Comparison of ENCODE assay signal across 1 cellular context in the genomic region with DNA sequence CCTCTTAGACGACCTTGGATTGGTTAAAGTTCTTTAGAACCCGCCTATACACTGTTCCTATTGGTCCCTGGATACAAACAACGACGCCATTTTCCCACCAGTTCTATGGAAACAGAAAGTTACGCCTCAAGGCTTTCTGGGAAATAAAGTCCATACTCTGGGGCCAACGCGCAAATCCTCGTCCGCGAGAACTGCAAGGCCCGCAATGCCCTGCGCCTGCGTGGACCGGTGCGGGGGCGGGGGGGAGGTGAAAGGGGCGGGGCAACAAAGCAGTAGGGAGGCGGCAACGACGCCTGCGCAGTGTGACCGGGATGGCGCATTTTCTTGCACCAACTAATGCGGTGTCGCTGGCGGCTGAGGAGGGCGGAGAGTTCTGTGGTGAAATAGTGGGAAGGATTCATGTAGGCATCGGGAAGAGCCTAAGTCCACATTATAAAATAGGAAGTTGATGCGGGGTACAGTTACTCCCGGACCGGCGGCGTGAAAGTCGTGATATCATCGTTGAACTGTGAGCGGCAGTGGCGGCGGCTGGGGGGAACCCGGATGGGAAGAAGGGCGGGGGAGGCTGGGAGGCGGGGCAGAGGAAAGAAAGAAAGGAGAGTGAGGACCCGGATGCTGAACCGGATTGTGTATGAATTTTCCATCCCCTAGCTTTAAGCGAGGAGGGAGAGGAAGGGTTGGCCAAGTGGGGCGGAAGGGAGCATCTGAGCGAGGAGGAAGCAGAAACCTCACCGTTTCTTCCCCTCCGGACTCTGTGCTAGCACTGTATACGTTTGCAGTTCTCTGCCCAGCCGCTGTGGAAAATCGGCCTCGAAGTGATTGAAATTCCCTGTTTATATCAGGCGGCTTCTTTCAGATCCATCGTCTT.
TF ChIP-seq lines count a peak whose summit lies in the region.

A gene (plus strand): TSS at position 300 of the 868 bp plus-strand sequence. CDS start 6,695 bp downstream, outside the sequence.

TF ChIP-seq in HepG2, 621 proteins besides CTCF, POLR2A, EP300 and RAD21 (continued from another document and continues in another):
- no peak for TF ChIP-seq ZMAT3 (CRISPR knock-in tag; conservative IDR thresholded peaks at IDR 0.05)
- peak; percentile 10; the same call in 1 of the 2 replicates for TF ChIP-seq FOSL2 (CRISPR knock-in tag; IDR thresholded peaks at IDR 0.05)
- TF ChIP-seq SOX6 (IDR thresholded peaks at IDR 0.05), result no peak
- TF ChIP-seq SOX6 (CRISPR knock-in tag; IDR thresholded peaks at IDR 0.05), result peak; percentile 39; the same call in 1 of the 2 replicates
- TF ChIP-seq ZNF263 (CRISPR knock-in tag; IDR thresholded peaks at IDR 0.05), result peak; percentile 58; the same call in 1 of the 2 replicates
- no peak for TF ChIP-seq ZSCAN22 (CRISPR knock-in tag; IDR thresholded peaks at IDR 0.05)
- no peak for TF ChIP-seq KLF9 (CRISPR knock-in tag; IDR thresholded peaks at IDR 0.05; ENCODE audit: low read depth)
- no peak for TF ChIP-seq ZNF703 (CRISPR knock-in tag; IDR thresholded peaks at IDR 0.05; ENCODE audit: borderline replicate concordance)
- no peak for TF ChIP-seq NONO (IDR thresholded peaks at IDR 0.05)
- peak; percentile 49; the same call in 1 of the 2 replicates for TF ChIP-seq NONO (CRISPR knock-in tag; conservative IDR thresholded peaks at IDR 0.05)
- TF ChIP-seq, protein P1, sequence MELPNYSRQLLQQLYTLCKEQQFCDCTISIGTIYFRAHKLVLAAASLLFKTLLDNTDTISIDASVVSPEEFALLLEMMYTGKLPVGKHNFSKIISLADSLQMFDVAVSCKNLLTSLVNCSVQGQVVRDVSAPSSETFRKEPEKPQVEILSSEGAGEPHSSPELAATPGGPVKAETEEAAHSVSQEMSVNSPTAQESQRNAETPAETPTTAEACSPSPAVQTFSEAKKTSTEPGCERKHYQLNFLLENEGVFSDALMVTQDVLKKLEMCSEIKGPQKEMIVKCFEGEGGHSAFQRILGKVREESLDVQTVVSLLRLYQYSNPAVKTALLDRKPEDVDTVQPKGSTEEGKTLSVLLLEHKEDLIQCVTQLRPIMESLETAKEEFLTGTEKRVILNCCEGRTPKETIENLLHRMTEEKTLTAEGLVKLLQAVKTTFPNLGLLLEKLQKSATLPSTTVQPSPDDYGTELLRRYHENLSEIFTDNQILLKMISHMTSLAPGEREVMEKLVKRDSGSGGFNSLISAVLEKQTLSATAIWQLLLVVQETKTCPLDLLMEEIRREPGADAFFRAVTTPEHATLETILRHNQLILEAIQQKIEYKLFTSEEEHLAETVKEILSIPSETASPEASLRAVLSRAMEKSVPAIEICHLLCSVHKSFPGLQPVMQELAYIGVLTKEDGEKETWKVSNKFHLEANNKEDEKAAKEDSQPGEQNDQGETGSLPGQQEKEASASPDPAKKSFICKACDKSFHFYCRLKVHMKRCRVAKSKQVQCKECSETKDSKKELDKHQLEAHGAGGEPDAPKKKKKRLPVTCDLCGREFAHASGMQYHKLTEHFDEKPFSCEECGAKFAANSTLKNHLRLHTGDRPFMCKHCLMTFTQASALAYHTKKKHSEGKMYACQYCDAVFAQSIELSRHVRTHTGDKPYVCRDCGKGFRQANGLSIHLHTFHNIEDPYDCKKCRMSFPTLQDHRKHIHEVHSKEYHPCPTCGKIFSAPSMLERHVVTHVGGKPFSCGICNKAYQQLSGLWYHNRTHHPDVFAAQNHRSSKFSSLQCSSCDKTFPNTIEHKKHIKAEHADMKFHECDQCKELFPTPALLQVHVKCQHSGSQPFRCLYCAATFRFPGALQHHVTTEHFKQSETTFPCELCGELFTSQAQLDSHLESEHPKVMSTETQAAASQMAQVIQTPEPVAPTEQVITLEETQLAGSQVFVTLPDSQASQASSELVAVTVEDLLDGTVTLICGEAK (IDR thresholded peaks at IDR 0.05), result 0 out of 2 replicates have a peak, but pooled peaks have one; percentile 22
- TF ChIP-seq, protein P1 (CRISPR knock-in tag; IDR thresholded peaks at IDR 0.05), result no peak
- TF ChIP-seq, protein P2, sequence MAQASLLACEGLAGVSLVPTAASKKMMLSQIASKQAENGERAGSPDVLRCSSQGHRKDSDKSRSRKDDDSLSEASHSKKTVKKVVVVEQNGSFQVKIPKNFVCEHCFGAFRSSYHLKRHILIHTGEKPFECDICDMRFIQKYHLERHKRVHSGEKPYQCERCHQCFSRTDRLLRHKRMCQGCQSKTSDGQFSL (CRISPR knock-in tag; IDR thresholded peaks at IDR 0.05), result no peak; the same call in 1 of the 2 replicates
- no peak for TF ChIP-seq ZNF496 (CRISPR knock-in tag; IDR thresholded peaks at IDR 0.05; ENCODE audit: insufficient replicate concordance)
- TF ChIP-seq, protein P3, sequence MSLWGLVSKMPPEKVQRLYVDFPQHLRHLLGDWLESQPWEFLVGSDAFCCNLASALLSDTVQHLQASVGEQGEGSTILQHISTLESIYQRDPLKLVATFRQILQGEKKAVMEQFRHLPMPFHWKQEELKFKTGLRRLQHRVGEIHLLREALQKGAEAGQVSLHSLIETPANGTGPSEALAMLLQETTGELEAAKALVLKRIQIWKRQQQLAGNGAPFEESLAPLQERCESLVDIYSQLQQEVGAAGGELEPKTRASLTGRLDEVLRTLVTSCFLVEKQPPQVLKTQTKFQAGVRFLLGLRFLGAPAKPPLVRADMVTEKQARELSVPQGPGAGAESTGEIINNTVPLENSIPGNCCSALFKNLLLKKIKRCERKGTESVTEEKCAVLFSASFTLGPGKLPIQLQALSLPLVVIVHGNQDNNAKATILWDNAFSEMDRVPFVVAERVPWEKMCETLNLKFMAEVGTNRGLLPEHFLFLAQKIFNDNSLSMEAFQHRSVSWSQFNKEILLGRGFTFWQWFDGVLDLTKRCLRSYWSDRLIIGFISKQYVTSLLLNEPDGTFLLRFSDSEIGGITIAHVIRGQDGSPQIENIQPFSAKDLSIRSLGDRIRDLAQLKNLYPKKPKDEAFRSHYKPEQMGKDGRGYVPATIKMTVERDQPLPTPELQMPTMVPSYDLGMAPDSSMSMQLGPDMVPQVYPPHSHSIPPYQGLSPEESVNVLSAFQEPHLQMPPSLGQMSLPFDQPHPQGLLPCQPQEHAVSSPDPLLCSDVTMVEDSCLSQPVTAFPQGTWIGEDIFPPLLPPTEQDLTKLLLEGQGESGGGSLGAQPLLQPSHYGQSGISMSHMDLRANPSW (CRISPR knock-in tag; IDR thresholded peaks at IDR 0.05; ENCODE audit: borderline replicate concordance), result no peak
- TF ChIP-seq TGIF2 (CRISPR knock-in tag; IDR thresholded peaks at IDR 0.05), result peak; percentile 50; the same call in 1 of the 2 replicates
- peak; percentile 9; the same call in 1 of the 2 replicates for TF ChIP-seq ZNF777 (CRISPR knock-in tag; IDR thresholded peaks at IDR 0.05)
- no peak for TF ChIP-seq ATAD3A (CRISPR knock-in tag; IDR thresholded peaks at IDR 0.05)
- TF ChIP-seq RFX3 (CRISPR knock-in tag; IDR thresholded peaks at IDR 0.05), result 0 out of 2 replicates have a peak, but pooled peaks have one; percentile 11
- no peak for TF ChIP-seq TOPORS (CRISPR knock-in tag; IDR thresholded peaks at IDR 0.05)
- TF ChIP-seq, protein P4, sequence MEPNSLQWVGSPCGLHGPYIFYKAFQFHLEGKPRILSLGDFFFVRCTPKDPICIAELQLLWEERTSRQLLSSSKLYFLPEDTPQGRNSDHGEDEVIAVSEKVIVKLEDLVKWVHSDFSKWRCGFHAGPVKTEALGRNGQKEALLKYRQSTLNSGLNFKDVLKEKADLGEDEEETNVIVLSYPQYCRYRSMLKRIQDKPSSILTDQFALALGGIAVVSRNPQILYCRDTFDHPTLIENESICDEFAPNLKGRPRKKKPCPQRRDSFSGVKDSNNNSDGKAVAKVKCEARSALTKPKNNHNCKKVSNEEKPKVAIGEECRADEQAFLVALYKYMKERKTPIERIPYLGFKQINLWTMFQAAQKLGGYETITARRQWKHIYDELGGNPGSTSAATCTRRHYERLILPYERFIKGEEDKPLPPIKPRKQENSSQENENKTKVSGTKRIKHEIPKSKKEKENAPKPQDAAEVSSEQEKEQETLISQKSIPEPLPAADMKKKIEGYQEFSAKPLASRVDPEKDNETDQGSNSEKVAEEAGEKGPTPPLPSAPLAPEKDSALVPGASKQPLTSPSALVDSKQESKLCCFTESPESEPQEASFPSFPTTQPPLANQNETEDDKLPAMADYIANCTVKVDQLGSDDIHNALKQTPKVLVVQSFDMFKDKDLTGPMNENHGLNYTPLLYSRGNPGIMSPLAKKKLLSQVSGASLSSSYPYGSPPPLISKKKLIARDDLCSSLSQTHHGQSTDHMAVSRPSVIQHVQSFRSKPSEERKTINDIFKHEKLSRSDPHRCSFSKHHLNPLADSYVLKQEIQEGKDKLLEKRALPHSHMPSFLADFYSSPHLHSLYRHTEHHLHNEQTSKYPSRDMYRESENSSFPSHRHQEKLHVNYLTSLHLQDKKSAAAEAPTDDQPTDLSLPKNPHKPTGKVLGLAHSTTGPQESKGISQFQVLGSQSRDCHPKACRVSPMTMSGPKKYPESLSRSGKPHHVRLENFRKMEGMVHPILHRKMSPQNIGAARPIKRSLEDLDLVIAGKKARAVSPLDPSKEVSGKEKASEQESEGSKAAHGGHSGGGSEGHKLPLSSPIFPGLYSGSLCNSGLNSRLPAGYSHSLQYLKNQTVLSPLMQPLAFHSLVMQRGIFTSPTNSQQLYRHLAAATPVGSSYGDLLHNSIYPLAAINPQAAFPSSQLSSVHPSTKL (CRISPR knock-in tag; IDR thresholded peaks at IDR 0.05), result 0 out of 2 replicates have a peak, but pooled peaks have one; percentile 26
- TF ChIP-seq SMAD9 (CRISPR knock-in tag; IDR thresholded peaks at IDR 0.05), result no peak
- TF ChIP-seq, protein P5, sequence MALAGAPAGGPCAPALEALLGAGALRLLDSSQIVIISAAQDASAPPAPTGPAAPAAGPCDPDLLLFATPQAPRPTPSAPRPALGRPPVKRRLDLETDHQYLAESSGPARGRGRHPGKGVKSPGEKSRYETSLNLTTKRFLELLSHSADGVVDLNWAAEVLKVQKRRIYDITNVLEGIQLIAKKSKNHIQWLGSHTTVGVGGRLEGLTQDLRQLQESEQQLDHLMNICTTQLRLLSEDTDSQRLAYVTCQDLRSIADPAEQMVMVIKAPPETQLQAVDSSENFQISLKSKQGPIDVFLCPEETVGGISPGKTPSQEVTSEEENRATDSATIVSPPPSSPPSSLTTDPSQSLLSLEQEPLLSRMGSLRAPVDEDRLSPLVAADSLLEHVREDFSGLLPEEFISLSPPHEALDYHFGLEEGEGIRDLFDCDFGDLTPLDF (CRISPR knock-in tag; IDR thresholded peaks at IDR 0.05), result no peak; the same call in 1 of the 2 replicates
- peak; percentile 60; the same call in 1 of the 2 replicates for TF ChIP-seq KAT7 (CRISPR knock-in tag; IDR thresholded peaks at IDR 0.05; ENCODE audit: borderline replicate concordance)
- TF ChIP-seq, protein P6, sequence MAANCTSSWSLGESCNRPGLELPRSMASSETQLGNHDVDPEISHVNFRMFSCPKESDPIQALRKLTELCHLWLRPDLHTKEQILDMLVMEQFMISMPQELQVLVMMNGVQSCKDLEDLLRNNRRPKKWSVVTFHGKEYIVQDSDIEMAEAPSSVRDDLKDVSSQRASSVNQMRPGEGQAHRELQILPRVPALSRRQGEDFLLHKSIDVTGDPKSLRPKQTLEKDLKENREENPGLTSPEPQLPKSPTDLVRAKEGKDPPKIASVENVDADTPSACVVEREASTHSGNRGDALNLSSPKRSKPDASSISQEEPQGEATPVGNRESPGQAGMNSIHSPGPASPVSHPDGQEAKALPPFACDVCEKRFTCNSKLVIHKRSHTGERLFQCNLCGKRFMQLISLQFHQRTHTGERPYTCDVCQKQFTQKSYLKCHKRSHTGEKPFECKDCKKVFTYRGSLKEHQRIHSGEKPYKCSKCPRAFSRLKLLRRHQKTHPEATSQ (CRISPR knock-in tag; IDR thresholded peaks at IDR 0.05; ENCODE audit: borderline replicate concordance), result peak; percentile 35; the same call in 1 of the 2 replicates
- no peak for TF ChIP-seq ZNF260 (CRISPR knock-in tag; IDR thresholded peaks at IDR 0.05; ENCODE audit: borderline replicate concordance, low read depth)
- TF ChIP-seq NFYB (CRISPR knock-in tag; IDR thresholded peaks at IDR 0.05), result peak; percentile 78
- TF ChIP-seq ZSCAN9 (CRISPR knock-in tag; IDR thresholded peaks at IDR 0.05; ENCODE audit: borderline replicate concordance), result 0 out of 2 replicates have a peak, but pooled peaks have one; percentile 14
- TF ChIP-seq TEAD3 (CRISPR knock-in tag; optimal IDR thresholded peaks at IDR 0.05; ENCODE audit: borderline replicate concordance), result peak; percentile 6
- peak; percentile 86 for TF ChIP-seq SP2 (CRISPR knock-in tag; IDR thresholded peaks at IDR 0.05)
- TF ChIP-seq, protein P7, sequence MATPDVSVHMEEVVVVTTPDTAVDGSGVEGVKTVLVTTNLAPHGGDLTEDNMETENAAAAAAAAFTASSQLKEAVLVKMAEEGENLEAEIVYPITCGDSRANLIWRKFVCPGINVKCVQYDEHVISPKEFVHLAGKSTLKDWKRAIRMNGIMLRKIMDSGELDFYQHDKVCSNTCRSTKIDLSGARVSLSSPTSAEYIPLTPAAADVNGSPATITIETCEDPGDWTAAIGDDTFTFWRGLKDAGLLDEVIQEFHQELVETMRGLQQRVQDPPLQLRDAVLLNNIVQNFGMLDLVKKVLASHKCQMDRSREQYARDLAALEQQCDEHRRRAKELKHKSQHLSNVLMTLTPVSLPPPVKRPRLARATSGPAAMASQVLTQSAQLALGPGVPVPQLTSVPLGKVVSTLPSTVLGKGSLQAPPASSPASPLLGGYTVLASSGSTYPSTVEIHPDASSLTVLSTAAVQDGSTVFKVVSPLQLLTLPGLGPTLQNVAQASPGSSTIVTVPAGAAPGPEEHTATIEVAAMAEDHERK (CRISPR knock-in tag; IDR thresholded peaks at IDR 0.05; ENCODE audit: low read depth), result 0 out of 2 replicates have a peak, but pooled peaks have one; percentile 44
- no peak for TF ChIP-seq ZNF75D (CRISPR knock-in tag; IDR thresholded peaks at IDR 0.05; ENCODE audit: borderline replicate concordance)
- no peak for TF ChIP-seq ZBTB1 (CRISPR knock-in tag; IDR thresholded peaks at IDR 0.05; ENCODE audit: borderline replicate concordance)
- no peak for TF ChIP-seq HNRNPK (IDR thresholded peaks at IDR 0.05; ENCODE audit: low read depth, low read length, poor library complexity, severe bottlenecking)
- TF ChIP-seq ZFP36 (IDR thresholded peaks at IDR 0.05; ENCODE audit: borderline replicate concordance, low read depth, low read length, partially characterized antibody), result no peak
